ENCODE assay signal across 8 cellular contexts in the genomic region with DNA sequence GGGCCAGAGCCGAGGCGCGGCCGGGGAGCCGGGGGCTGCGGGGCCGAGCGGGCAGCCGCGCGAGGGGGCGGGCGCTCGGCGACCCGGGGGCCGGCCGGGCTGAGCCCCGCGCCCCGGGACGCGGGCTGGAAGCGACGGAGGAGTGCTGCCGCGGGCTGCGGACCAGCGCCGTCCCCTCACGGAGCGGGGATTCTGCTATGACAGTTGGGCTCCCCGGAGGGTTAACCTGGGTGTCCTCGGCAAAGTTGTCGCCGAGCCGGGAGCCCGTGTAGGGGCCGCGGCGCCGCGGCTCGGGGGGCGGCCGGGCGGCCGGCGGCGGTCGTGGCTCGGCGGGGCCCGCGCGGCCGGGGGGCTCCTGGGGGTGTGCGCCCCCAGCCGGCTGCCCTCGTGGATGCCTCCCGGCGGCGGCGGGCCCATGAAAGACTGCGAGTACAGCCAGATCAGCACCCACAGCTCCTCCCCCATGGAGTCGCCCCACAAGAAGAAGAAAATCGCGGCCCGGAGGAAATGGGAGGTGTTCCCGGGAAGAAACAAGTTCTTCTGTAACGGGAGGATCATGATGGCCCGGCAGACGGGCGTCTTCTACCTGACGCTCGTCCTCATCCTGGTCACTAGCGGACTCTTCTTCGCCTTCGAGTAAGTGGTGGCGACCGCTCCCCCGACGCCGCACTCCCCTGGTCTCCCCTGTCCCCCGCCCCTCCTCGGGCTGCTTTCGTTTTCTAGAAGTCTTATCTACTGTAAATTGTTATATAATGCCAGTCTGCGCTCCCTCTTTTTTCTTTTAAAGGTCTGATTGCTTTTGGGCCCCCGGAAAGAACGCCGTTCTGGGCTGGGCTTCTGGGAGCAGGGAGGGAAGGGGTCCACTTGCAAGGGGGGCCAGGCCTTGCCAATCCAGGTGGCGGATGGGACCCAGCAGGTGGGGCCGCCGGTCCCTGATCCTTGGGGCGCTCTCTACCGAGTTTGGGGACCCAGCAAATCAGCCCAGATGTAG. TPM values are rescaled to one million over a fixed set of nuclear protein-coding genes. Genes with fewer than 3 reads are reported as not detected.
DNase-seq lines count a peak whose midpoint lies in the region; ATAC-seq and TF ChIP-seq lines count a peak whose summit lies in the region.

No MANE protein-coding gene starts in this region.

- no peaks in the 10 kb centered on the region for H3F3A ChIP-seq in GM23248 (ENCODE audit: insufficient read depth)

- H3K4me1 ChIP-seq in GM23248 (ENCODE audit: insufficient read depth), result no peaks in the 10 kb centered on the region

- H3K27ac Mint-ChIP-seq in chondrocyte (ENCODE audit: unreplicated experiment), result peak overlapping the region; percentile 34

- peaks cover 14% of the 10 kb centered on the region; the same call in 1 of the 2 replicates for H3K79me2 ChIP-seq in GM23248 (ENCODE audit: insufficient read depth)

- H3K9ac ChIP-seq in GM23248, result peak overlapping the region; percentile 79

- peak; percentile 42 for TF ChIP-seq CTCF in chondrocyte (IDR thresholded peaks at IDR 0.05)

- H3K36me3 ChIP-seq in GM23248 (ENCODE audit: low read depth), result no peaks in the 10 kb centered on the region

- H3K4me3 Mint-ChIP-seq in chondrocyte (ENCODE audit: unreplicated experiment), result peak overlapping the region; percentile 79

- H3K27me3 Mint-ChIP-seq in chondrocyte (ENCODE audit: low read depth), result no peaks in the 10 kb centered on the region

- H3K4me3 ChIP-seq in GM08714 (ENCODE audit: low read length) (peak overlapping the region; percentile 87), GM23248 (peak overlapping the region; percentile 93)

- no peaks in the 10 kb centered on the region for H4K20me1 ChIP-seq in GM23248 (ENCODE audit: insufficient read depth)

- H3K4me2 ChIP-seq in GM23248 (ENCODE audit: unreplicated experiment), result peak overlapping the region; percentile 89

- DNase-seq in GM23248, result peak; percentile 76
- DNase-seq in LoVo (ENCODE audit: low spot score), result peak; percentile 56
- DNase-seq in activated CD4-positive, alpha-beta T cell treated with anti-CD3 and anti-CD28 coated beads for 1 hour, result peak; percentile 37
- DNase-seq in chondrocyte (ENCODE audit: low spot score), result no peak
- peak; percentile 67 to 74 for DNase-seq in left colon
- peak; percentile 46 for DNase-seq in stimulated activated CD4-positive, alpha-beta T cell treated with anti-CD3 and anti-CD28 coated beads, Interleukin-1b, Interleukin-23, amount 100 ng/mL, for 48 hours
- DNase-seq in NCI-H2081 (lab: John Stamatoyannopoulos, UW), result no peak

- peak; percentile 9 for ATAC-seq in left colon

- no peaks in the 10 kb centered on the region for H3K27me3 ChIP-seq in GM23248 (replicated peaks; ENCODE audit: insufficient read depth)

- no peaks in the 10 kb centered on the region for H3K9me3 ChIP-seq in GM23248 (ENCODE audit: low read depth)

- H3K27ac ChIP-seq in GM23248, result 0 out of 2 replicates have a peak overlapping the region, but pooled peaks have one; percentile 14

- WGBS in GM23248 (ENCODE audit: low coverage in 1 of 2, low lambda C conversion rate in 2 of 2, missing lambda C conversion rate in 2 of 2), 2 experiments, result 4 to 6% methylated on average over 48 to 58 of the region's 96 CpGs

- no peaks in the 10 kb centered on the region for H3K9me2 ChIP-seq in GM23248 (ENCODE audit: insufficient read depth)

- H3K4me1 Mint-ChIP-seq in chondrocyte (ENCODE audit: low read depth), result peaks cover 19% of the 10 kb centered on the region

- peak overlapping the region; percentile 98 for H2AFZ ChIP-seq in GM23248

- H3K9me3 Mint-ChIP-seq in chondrocyte (ENCODE audit: low read depth), result no peaks in the 10 kb centered on the region

- intact Hi-C loops in left colon (cut with DNase I, micrococcal nuclease), result no loop called here

- no peaks in the 10 kb centered on the region for H3K36me3 Mint-ChIP-seq in chondrocyte (ENCODE audit: low read depth)

- in situ Hi-C loops in GM23248 (cut with MboI), result no loop called here

RNA-seq across cellular contexts. Expression of a gene that starts 0.9 kb away (rescaled TPM):
- total RNA-seq in GM23248 (2014; rRNA removed; shearing (Covaris generic)), result 4.5 and 5.3 TPM in 2 replicates
- polyA plus RNA-seq in GM23248 (2016; fragmentation: Nextera tagmentation; extraction: Ambion mirVana), result 0.94 and 1.4 TPM in 2 replicates
- total RNA-seq in chondrocyte (8.4 to 10.9 TPM (median 8.6 TPM) in 3 replicates), left colon (10 to 100 TPM in 1 of 2 donors, 1 to 10 TPM in 1; 8.8 to 11.6 TPM)

RNA-seq across cellular contexts. Expression of a gene that starts 58.6 kb away (rescaled TPM):
- 6.4 and 7.5 TPM in 2 replicates for total RNA-seq in GM23248 (2014; rRNA removed; shearing (Covaris generic))
- 14.5 TPM in 2 replicates for polyA plus RNA-seq in GM23248 (2016; fragmentation: Nextera tagmentation; extraction: Ambion mirVana)
- 9.6 to 10.7 TPM (median 9.7 TPM) in 3 replicates for total RNA-seq in chondrocyte
- 10 to 100 TPM; 11.2 to 11.5 TPM for total RNA-seq in left colon

Comparison
In these comparisons a context has a peak if more than half of its experiments do, and no peak if none do; other contexts are left out.
1. DNase-seq: peak in GM23248 (single experiment), LoVo (single experiment), activated CD4-positive, alpha-beta T cell treated with anti-CD3 and anti-CD28 coated beads for 1 hour (single experiment), left colon (2 of 2) and stimulated activated CD4-positive, alpha-beta T cell treated with anti-CD3 and anti-CD28 coated beads, Interleukin-1b, Interleukin-23, amount 100 ng/mL, for 48 hours (single experiment); none in chondrocyte (single experiment) and NCI-H2081 (0 of 2).